Comparison of ENCODE assay signal across 8 cellular contexts in genomic region chr2:235670974-235671787, GRCh38.
DNase-seq lines count a peak whose midpoint lies in the region; ATAC-seq and TF ChIP-seq lines count a peak whose summit lies in the region.

No MANE protein-coding gene starts in this region.

- H3K27ac ChIP-seq in HUES64 (ENCODE audit: low read depth, low read length): no peak overlapping the region
- H3K27ac ChIP-seq in muscle layer of duodenum (ENCODE audit: low read length): peak overlapping the region; percentile 5

- H3K4me3 ChIP-seq in AG04449 (ENCODE audit: low read depth, low read length) (peak overlapping the region; percentile 12; the same call in 1 of the 2 replicates), HUES64 (ENCODE audit: low read length) (peak overlapping the region; percentile 57), cardiac fibroblast (replicated peaks in 1 of 2; ENCODE audit: low read depth in 2 of 2, low read length in 2 of 2) (peak overlapping the region; percentile 15 to 51), muscle layer of duodenum (ENCODE audit: low read depth in 1 of 2, low read length in 2 of 2) (peak overlapping the region; percentile 8 to 69)

- TF ChIP-seq CTCF in AG04449 (IDR thresholded peaks at IDR 0.05; ENCODE audit: insufficient read depth, low read length, missing control alignments): no peak
- TF ChIP-seq CTCF in cardiac fibroblast (IDR thresholded peaks at IDR 0.05; ENCODE audit: low read depth, low read length): no peak

- H3K4me1 ChIP-seq in HUES64 (ENCODE audit: insufficient read depth, low read length) (peaks cover 25% of the 10 kb centered on the region), muscle layer of duodenum (ENCODE audit: control insufficient read depth in 1 of 2, insufficient read depth in 2 of 2, low read length in 2 of 2) (peaks cover 0 to 39% of the 10 kb centered on the region in 2 donors)

- CTCF ChIA-PET in AG04449 (lab: Yijun Ruan, JAX): interaction anchor here (0.8 to 9.9 kb wide), 7 partner anchors 11 to 77 kb away, joined by 3 to 106 read pairs (median 3); no protein-coding TSS in a partner anchor

- POLR2A ChIA-PET in AG04449 (lab: Yijun Ruan, JAX): no interaction called here

- H3K36me3 ChIP-seq in HUES64 (ENCODE audit: insufficient read depth, low read length) (no peaks in the 10 kb centered on the region), muscle layer of duodenum (ENCODE audit: control insufficient read depth in 1 of 2, insufficient read depth in 2 of 2, low read length in 2 of 2) (no peaks in the 10 kb centered on the region)

- no peak for DNase-seq in AG04449 (ENCODE audit: low read depth, low spot score)
- DNase-seq in cardiac fibroblast (ENCODE audit: low read depth in 2 of 2): no peak
- DNase-seq in GM03348 (ENCODE audit: low spot score): no peak
- no peak for DNase-seq in SW 1271 (lab: John Stamatoyannopoulos, UW)
- no peak for DNase-seq in Ammon's horn (ENCODE audit: low spot score)

- no peak for ATAC-seq in GM21529 (IDR thresholded peaks at IDR 0.05; ENCODE audit: unreplicated experiment)

- 8% methylated on average over 64 of the region's 64 CpGs for WGBS in HUES64

- H3K9ac ChIP-seq in HUES64 (ENCODE audit: low read depth, low read length): peak overlapping the region; percentile 51

- no peaks in the 10 kb centered on the region for H3K9me3 ChIP-seq in HUES64 (ENCODE audit: insufficient read depth, low read depth, low read length)
- H3K9me3 ChIP-seq in muscle layer of duodenum (ENCODE audit: control insufficient read depth in 1 of 2, low read length in 2 of 2): no peaks in the 10 kb centered on the region

- H3K27me3 ChIP-seq in HUES64 (ENCODE audit: insufficient read depth, low read length): peaks cover 22% of the 10 kb centered on the region
- H3K27me3 ChIP-seq in muscle layer of duodenum (ENCODE audit: low read depth, low read length): no peaks in the 10 kb centered on the region
